1 cellular context compared by ENCODE assay signal in genomic region chr5:141914154-141914743, GRCh38.
A peak's percentile ranks its signal among the peaks of the same experiment; 100 is the strongest.
TF ChIP-seq lines count a peak whose summit lies in the region.

No MANE protein-coding gene starts in this region.

TF ChIP-seq in HepG2, 621 proteins besides CTCF, POLR2A, EP300 and RAD21 (continued from another document):
- no peak for TF ChIP-seq NFAT5 (CRISPR knock-in tag; IDR thresholded peaks at IDR 0.05)
- TF ChIP-seq PHF20 (CRISPR knock-in tag; IDR thresholded peaks at IDR 0.05), result no peak; the same call in 1 of the 2 replicates
- TF ChIP-seq ZNF512 (CRISPR knock-in tag; IDR thresholded peaks at IDR 0.05), result no peak
- 0 out of 2 replicates have a peak, but pooled peaks have one; percentile 59 for TF ChIP-seq ZNF329 (CRISPR knock-in tag; IDR thresholded peaks at IDR 0.05; ENCODE audit: low read depth)
- no peak for TF ChIP-seq ZFP36L1 (CRISPR knock-in tag; IDR thresholded peaks at IDR 0.05)
- TF ChIP-seq ZBTB1 (CRISPR knock-in tag; IDR thresholded peaks at IDR 0.05; ENCODE audit: borderline replicate concordance), result no peak
- no peak for TF ChIP-seq CREM (IDR thresholded peaks at IDR 0.05)
- no peak for TF ChIP-seq CREM (CRISPR knock-in tag; IDR thresholded peaks at IDR 0.05)
- no peak for TF ChIP-seq SPEN (CRISPR knock-in tag; IDR thresholded peaks at IDR 0.05; ENCODE audit: low read depth)
- TF ChIP-seq GFI1 (CRISPR knock-in tag; IDR thresholded peaks at IDR 0.05; ENCODE audit: borderline replicate concordance), result no peak
- no peak for TF ChIP-seq ZNF33A (CRISPR knock-in tag; IDR thresholded peaks at IDR 0.05; ENCODE audit: borderline replicate concordance)
- TF ChIP-seq CREBL2 (CRISPR knock-in tag; IDR thresholded peaks at IDR 0.05; ENCODE audit: borderline replicate concordance), result no peak
- TF ChIP-seq CENPBD1 (CRISPR knock-in tag; IDR thresholded peaks at IDR 0.05; ENCODE audit: borderline replicate concordance, low read depth), result no peak
- no peak for TF ChIP-seq ZBTB37 (CRISPR knock-in tag; IDR thresholded peaks at IDR 0.05)
- TF ChIP-seq JUN (CRISPR knock-in tag; IDR thresholded peaks at IDR 0.05), result no peak
- no peak for TF ChIP-seq HNF1A (IDR thresholded peaks at IDR 0.05; ENCODE audit: low read depth)
- no peak for TF ChIP-seq HNF1A (CRISPR knock-in tag; IDR thresholded peaks at IDR 0.05; ENCODE audit: borderline replicate concordance)
- TF ChIP-seq HDAC1 (CRISPR knock-in tag; IDR thresholded peaks at IDR 0.05), result peak; percentile 63
- TF ChIP-seq MIER3 (CRISPR knock-in tag; IDR thresholded peaks at IDR 0.05; ENCODE audit: borderline replicate concordance), result no peak
